ENCODE assay signal across 8 cellular contexts in genomic region chrX:107676559-107677378, GRCh38. TPM values are rescaled to one million over a fixed set of nuclear protein-coding genes. Genes with fewer than 3 reads are reported as not detected.
A peak's percentile ranks its signal among the peaks of the same experiment; 100 is the strongest.
DNase-seq lines count a peak whose midpoint lies in the region; ATAC-seq, FAIRE-seq and TF ChIP-seq lines count a peak whose summit lies in the region.

No MANE protein-coding gene starts in this region.

- intact Hi-C loops in pancreas (cut with DNase I), result loop anchor here in 1 of 3 donors (10.0 kb wide), 1 partner anchor 98 kb away; the partner anchor contains the start of genes NCBP2L and TSC22D3

- TF ChIP-seq POLR2A in gastroesophageal sphincter (IDR thresholded peaks at IDR 0.05), result peak; percentile 83 to 86

- H3K27me3 ChIP-seq in gastroesophageal sphincter (no peaks in the 10 kb centered on the region), pancreas (no peaks in the 10 kb centered on the region)

- H3K4me3 ChIP-seq in gastroesophageal sphincter (peak overlapping the region; percentile 64 to 99), pancreas (peak overlapping the region in 2 of 4 donors; percentile 35 to 36)

- WGBS in gastroesophageal sphincter (ENCODE audit: low coverage in 1 of 2), 2 donors, result 0 to 37% methylated on average over 2 to 3 of the region's 30 CpGs
- WGBS in pancreas, 2 donors, result 16 to 42% methylated on average over 30 of the region's 30 CpGs

- H3K4me3 Mint-ChIP-seq in activated naive CD4-positive, alpha-beta T cell treated with anti-CD3 and anti-CD28 coated beads, Interleukin-2, amount 50 U/mL, for 24 hours, result peak overlapping the region; percentile 91

- TF ChIP-seq EP300 in gastroesophageal sphincter (IDR thresholded peaks at IDR 0.05), result peak; percentile 92

- TF ChIP-seq CTCF in gastroesophageal sphincter (IDR thresholded peaks at IDR 0.05), result peak in 1 of 4 experiments; percentile 18
- TF ChIP-seq CTCF in pancreas (IDR thresholded peaks at IDR 0.05), result no peak

- H3K9me3 ChIP-seq in gastroesophageal sphincter, result no peaks in the 10 kb centered on the region
- H3K9me3 ChIP-seq in pancreas, result no peaks in the 10 kb centered on the region

- peak overlapping the region; percentile 91 to 100 (median 94) for H3K27ac ChIP-seq in gastroesophageal sphincter
- H3K27ac ChIP-seq in pancreas, result peak overlapping the region; percentile 39 to 63 (median 55)

- no peaks in the 10 kb centered on the region for H3K9me3 Mint-ChIP-seq in activated naive CD4-positive, alpha-beta T cell treated with anti-CD3 and anti-CD28 coated beads, Interleukin-2, amount 50 U/mL, for 24 hours

- H3K4me1 ChIP-seq in gastroesophageal sphincter (peaks cover 7 to 53% (median 10%) of the 10 kb centered on the region in 3 donors), pancreas (peaks cover 0 to 3% (median 0%) of the 10 kb centered on the region in 3 donors)

- ATAC-seq in HG02973 (IDR thresholded peaks at IDR 0.05; ENCODE audit: unreplicated experiment) (peak; percentile 23), gastroesophageal sphincter (peak; percentile 62), pancreas (peak; percentile 72 to 83 (median 80))

- peaks cover 67% of the 10 kb centered on the region for H3K4me1 Mint-ChIP-seq in activated naive CD4-positive, alpha-beta T cell treated with anti-CD3 and anti-CD28 coated beads, Interleukin-2, amount 50 U/mL, for 24 hours

- no peak for FAIRE-seq in pancreas (lab: Jason Lieb, UNC)
- no peak for FAIRE-seq in frontal cortex (lab: Jason Lieb, UNC)

- H3K36me3 ChIP-seq in gastroesophageal sphincter (no peaks in the 10 kb centered on the region), pancreas (no peaks in the 10 kb centered on the region)

- H3K36me3 Mint-ChIP-seq in activated naive CD4-positive, alpha-beta T cell treated with anti-CD3 and anti-CD28 coated beads, Interleukin-2, amount 50 U/mL, for 24 hours, result no peaks in the 10 kb centered on the region

- peak overlapping the region; percentile 98 for H3K27ac Mint-ChIP-seq in activated naive CD4-positive, alpha-beta T cell treated with anti-CD3 and anti-CD28 coated beads, Interleukin-2, amount 50 U/mL, for 24 hours

- no peaks in the 10 kb centered on the region for H3K27me3 Mint-ChIP-seq in activated naive CD4-positive, alpha-beta T cell treated with anti-CD3 and anti-CD28 coated beads, Interleukin-2, amount 50 U/mL, for 24 hours

- peak; percentile 66 for DNase-seq in DMS114 treated with DMSO at 0.1 percent for 48 hours (lab: John Stamatoyannopoulos, UW; ENCODE audit: unreplicated experiment)
- peak; percentile 37 for DNase-seq in SIG-M5 (lab: John Stamatoyannopoulos, UW)
- peak; percentile 63 to 84 (median 79) for DNase-seq in pancreas
- no peak for DNase-seq in frontal cortex (ENCODE audit: low spot score in 2 of 2)
- DNase-seq in DMS153 (lab: John Stamatoyannopoulos, UW), result no peak

RNA-seq across cellular contexts. Expression of gene PRPS1, which starts 48.5 kb away (rescaled TPM):
- total RNA-seq in gastroesophageal sphincter, result 10 to 100 TPM; 23.5 to 33.4 (median 27.5) TPM
- 10 to 100 TPM in 4 of 6 donors, 1 to 10 TPM in 2; 8.5 to 19.4 (median 14.1) TPM for total RNA-seq in pancreas
- 10 to 100 TPM in 1 of 2 donors, 1 to 10 TPM in 1; 5.9 to 22.8 TPM for polyA plus RNA-seq in pancreas
- 20.8 TPM for total RNA-seq in frontal cortex

Comparison
In these comparisons a context has a peak if more than half of its experiments do, and no peak if none do; other contexts are left out.
1. DNase-seq: peak in DMS114 treated with DMSO at 0.1 percent for 48 hours (single experiment), SIG-M5 (single experiment) and pancreas (6 of 6); none in frontal cortex (0 of 2) and DMS153 (single experiment).
2. ATAC-seq: peak in every context shown above with its lines; median percentile 80 in pancreas; 62 in gastroesophageal sphincter; 23 in HG02973.